Comparison of ENCODE assay signal across 1 cellular context in the genomic region with DNA sequence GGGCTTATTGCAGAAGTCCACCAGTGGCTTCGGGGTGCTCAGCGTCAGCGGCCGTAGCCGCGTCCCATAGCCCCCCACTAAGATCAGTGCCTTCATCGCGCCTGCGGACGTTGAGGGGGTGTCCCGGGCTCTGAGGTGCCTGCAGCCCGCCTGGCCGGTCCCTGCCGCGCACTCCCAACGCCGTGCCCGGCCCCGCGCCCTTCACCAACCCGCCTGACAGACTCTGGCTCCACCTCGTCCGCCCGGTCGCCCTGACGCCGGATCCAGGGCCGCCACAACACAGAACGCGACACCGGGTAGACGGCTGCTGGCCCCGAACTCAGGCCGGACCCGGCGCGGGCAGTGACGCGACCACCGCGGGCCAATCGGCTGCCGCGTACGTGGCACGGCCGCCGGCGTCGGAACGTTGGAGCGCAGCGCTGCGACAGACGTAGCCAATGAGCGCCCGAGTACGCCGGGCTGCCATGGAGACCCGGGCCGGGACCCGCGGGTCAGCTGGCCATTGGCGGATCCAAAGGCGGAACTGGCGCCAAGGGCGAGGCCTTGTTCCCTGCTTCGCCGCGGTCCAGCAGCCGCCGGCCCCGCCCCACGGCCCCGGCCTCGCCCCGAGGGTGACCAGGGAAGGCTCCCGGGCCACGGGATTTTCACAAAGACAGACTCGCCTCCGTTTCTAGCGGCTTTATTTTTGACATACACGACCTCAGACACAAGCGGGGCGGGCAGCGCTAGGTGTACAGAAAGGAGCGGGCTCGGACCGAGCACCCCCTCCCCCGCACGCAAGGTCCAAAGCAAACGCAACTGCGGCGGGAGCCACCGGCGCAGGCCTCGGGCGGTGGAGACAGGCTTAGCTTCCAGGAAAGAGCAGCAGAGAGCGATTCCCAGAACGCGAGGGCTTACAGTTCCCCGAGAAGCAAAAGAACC.
A peak's percentile ranks its signal among the peaks of the same experiment; 100 is the strongest.
TF ChIP-seq lines count a peak whose summit lies in the region.

Gene GMPPB, minus strand, starts transcription at position 321 of the 921 bp plus-strand sequence. Its CDS starts 225 bp downstream, at position 96.

TF ChIP-seq in K562, 482 proteins besides CTCF, POLR2A, EP300 and RAD21 (continued from another document):
- TF ChIP-seq, protein P1, sequence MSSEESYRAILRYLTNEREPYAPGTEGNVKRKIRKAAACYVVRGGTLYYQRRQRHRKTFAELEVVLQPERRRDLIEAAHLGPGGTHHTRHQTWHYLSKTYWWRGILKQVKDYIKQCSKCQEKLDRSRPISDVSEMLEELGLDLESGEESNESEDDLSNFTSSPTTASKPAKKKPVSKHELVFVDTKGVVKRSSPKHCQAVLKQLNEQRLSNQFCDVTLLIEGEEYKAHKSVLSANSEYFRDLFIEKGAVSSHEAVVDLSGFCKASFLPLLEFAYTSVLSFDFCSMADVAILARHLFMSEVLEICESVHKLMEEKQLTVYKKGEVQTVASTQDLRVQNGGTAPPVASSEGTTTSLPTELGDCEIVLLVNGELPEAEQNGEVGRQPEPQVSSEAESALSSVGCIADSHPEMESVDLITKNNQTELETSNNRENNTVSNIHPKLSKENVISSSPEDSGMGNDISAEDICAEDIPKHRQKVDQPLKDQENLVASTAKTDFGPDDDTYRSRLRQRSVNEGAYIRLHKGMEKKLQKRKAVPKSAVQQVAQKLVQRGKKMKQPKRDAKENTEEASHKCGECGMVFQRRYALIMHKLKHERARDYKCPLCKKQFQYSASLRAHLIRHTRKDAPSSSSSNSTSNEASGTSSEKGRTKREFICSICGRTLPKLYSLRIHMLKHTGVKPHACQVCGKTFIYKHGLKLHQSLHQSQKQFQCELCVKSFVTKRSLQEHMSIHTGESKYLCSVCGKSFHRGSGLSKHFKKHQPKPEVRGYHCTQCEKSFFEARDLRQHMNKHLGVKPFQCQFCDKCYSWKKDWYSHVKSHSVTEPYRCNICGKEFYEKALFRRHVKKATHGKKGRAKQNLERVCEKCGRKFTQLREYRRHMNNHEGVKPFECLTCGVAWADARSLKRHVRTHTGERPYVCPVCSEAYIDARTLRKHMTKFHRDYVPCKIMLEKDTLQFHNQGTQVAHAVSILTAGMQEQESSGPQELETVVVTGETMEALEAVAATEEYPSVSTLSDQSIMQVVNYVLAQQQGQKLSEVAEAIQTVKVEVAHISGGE (CRISPR knock-in tag; IDR thresholded peaks at IDR 0.05), result no peak
- no peak; a peak in 1 of 4 replicates for TF ChIP-seq MAZ (CRISPR knock-in tag; conservative IDR thresholded peaks at IDR 0.05 in 1 of 2, IDR thresholded peaks at IDR 0.05 in 1 of 2)
- TF ChIP-seq, protein P2, sequence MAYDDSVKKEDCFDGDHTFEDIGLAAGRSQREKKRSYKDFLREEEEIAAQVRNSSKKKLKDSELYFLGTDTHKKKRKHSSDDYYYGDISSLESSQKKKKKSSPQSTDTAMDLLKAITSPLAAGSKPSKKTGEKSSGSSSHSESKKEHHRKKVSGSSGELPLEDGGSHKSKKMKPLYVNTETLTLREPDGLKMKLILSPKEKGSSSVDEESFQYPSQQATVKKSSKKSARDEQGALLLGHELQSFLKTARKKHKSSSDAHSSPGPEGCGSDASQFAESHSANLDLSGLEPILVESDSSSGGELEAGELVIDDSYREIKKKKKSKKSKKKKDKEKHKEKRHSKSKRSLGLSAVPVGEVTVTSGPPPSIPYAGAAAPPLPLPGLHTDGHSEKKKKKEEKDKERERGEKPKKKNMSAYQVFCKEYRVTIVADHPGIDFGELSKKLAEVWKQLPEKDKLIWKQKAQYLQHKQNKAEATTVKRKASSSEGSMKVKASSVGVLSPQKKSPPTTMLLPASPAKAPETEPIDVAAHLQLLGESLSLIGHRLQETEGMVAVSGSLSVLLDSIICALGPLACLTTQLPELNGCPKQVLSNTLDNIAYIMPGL (CRISPR knock-in tag; IDR thresholded peaks at IDR 0.05), result no peak
- TF ChIP-seq, protein P3, sequence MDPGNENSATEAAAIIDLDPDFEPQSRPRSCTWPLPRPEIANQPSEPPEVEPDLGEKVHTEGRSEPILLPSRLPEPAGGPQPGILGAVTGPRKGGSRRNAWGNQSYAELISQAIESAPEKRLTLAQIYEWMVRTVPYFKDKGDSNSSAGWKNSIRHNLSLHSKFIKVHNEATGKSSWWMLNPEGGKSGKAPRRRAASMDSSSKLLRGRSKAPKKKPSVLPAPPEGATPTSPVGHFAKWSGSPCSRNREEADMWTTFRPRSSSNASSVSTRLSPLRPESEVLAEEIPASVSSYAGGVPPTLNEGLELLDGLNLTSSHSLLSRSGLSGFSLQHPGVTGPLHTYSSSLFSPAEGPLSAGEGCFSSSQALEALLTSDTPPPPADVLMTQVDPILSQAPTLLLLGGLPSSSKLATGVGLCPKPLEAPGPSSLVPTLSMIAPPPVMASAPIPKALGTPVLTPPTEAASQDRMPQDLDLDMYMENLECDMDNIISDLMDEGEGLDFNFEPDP (CRISPR knock-in tag; IDR thresholded peaks at IDR 0.05), result no peak
- no peak for TF ChIP-seq YBX1 (IDR thresholded peaks at IDR 0.05)
- TF ChIP-seq ETV6 (IDR thresholded peaks at IDR 0.05; ENCODE audit: borderline replicate concordance in 1 of 2, low read depth in 2 of 2, low read length in 1 of 2), result no peak
- TF ChIP-seq ETV6 (CRISPR knock-in tag; IDR thresholded peaks at IDR 0.05; ENCODE audit: borderline replicate concordance), result peak; percentile 82; the same call in 1 of the 2 replicates
- TF ChIP-seq KDM5B (IDR thresholded peaks at IDR 0.05; ENCODE audit: insufficient replicate concordance, low read depth, low read length), result peak; percentile 53
- TF ChIP-seq NFIC (IDR thresholded peaks at IDR 0.05), result no peak
- no peak for TF ChIP-seq SIX5 (IDR thresholded peaks at IDR 0.05; ENCODE audit: borderline replicate concordance in 1 of 2, insufficient read depth in 1 of 2, low read depth in 1 of 2, low read length in 2 of 2)
- peak; percentile 77 for TF ChIP-seq NRF1 (conservative IDR thresholded peaks at IDR 0.05 in 1 of 2, IDR thresholded peaks at IDR 0.05 in 1 of 2)
- TF ChIP-seq CREM (IDR thresholded peaks at IDR 0.05; ENCODE audit: low read depth), result peak; percentile 98
- no peak for TF ChIP-seq CCAR2 (IDR thresholded peaks at IDR 0.05; ENCODE audit: low read depth, low read length)
- TF ChIP-seq ZNF79 (CRISPR knock-in tag; IDR thresholded peaks at IDR 0.05; ENCODE audit: low read depth), result no peak
- TF ChIP-seq SREBF1 (IDR thresholded peaks at IDR 0.05; ENCODE audit: borderline replicate concordance, low read depth, low read length), result no peak
- no peak for TF ChIP-seq ZBTB26 (CRISPR knock-in tag; IDR thresholded peaks at IDR 0.05)
- TF ChIP-seq POLR3A (IDR thresholded peaks at IDR 0.05; ENCODE audit: borderline replicate concordance, extremely low read depth, insufficient read depth, insufficient read length), result no peak
- TF ChIP-seq HDAC3 (IDR thresholded peaks at IDR 0.05; ENCODE audit: borderline replicate concordance, partially characterized antibody), result no peak
